8 cellular contexts compared by ENCODE assay signal in genomic region chr7:128343554-128344430, GRCh38. TPM values are rescaled to one million over a fixed set of nuclear protein-coding genes. Genes with fewer than 3 reads are reported as not detected.
A peak's percentile ranks its signal among the peaks of the same experiment; 100 is the strongest.
DNase-seq lines count a peak whose midpoint lies in the region; ATAC-seq and TF ChIP-seq lines count a peak whose summit lies in the region.

TSS of gene RBM28 (minus strand) at chr7:128343908. CDS start at chr7:128343793, 115 bp downstream.

- H3K9me3 ChIP-seq in HAP-1 (no peaks in the 10 kb centered on the region), MG63 (no peaks in the 10 kb centered on the region), SJCRH30 (replicated peaks) (no peaks in the 10 kb centered on the region), neuron (ENCODE audit: low read length) (no peaks in the 10 kb centered on the region)

- in situ Hi-C loops in HAP-1 (cut with MboI; ENCODE audit: low sequenced_read_pairs): no loop called here

- peaks cover 16% of the 10 kb centered on the region for H3K36me3 ChIP-seq in HAP-1 (replicated peaks)
- peaks cover 3% of the 10 kb centered on the region for H3K36me3 ChIP-seq in MG63
- peaks cover 9% of the 10 kb centered on the region for H3K36me3 ChIP-seq in SJCRH30
- H3K36me3 ChIP-seq in neuron (ENCODE audit: insufficient read depth, low read length): peaks cover 10% of the 10 kb centered on the region

- H3K4me1 ChIP-seq in HAP-1: peaks cover 5% of the 10 kb centered on the region
- H3K4me1 ChIP-seq in SJCRH30: peaks cover 4% of the 10 kb centered on the region; the same call in 1 of the 2 replicates
- H3K4me1 ChIP-seq in foreskin keratinocyte: peaks cover 12% of the 10 kb centered on the region
- H3K4me1 ChIP-seq in neuron (ENCODE audit: insufficient read depth, low read length): peaks cover 13% of the 10 kb centered on the region

- H2AFZ ChIP-seq in neuron (ENCODE audit: low read depth, low read length): peak within 1 kb of the TSS; percentile 52

- DNase-seq in GDM1 (lab: John Stamatoyannopoulos, UW): peak; percentile 85
- DNase-seq in HAP-1 (ENCODE audit: low spot score in 2 of 2): peak; percentile 81 to 93
- peak; percentile 82 for DNase-seq in MG63
- peak; percentile 93 to 97 for DNase-seq in SJCRH30
- peak; percentile 75 for DNase-seq in activated gamma-delta T cell treated with anti-CD3 and anti-CD28 coated beads, Interleukin-2, amount 50 U/mL, for 16 hours (ENCODE audit: low read depth)
- DNase-seq in foreskin keratinocyte: peak; percentile 74 to 87
- DNase-seq in stromal cell of bone marrow (ENCODE audit: low read depth): peak; percentile 84

- ATAC-seq in foreskin keratinocyte: peak; percentile 91

- no peaks in the 10 kb centered on the region for H3K27me3 ChIP-seq in HAP-1 (ENCODE audit: low read depth)
- H3K27me3 ChIP-seq in MG63: no peaks in the 10 kb centered on the region
- no peaks in the 10 kb centered on the region for H3K27me3 ChIP-seq in SJCRH30
- peaks cover 15% of the 10 kb centered on the region for H3K27me3 ChIP-seq in foreskin keratinocyte
- no peaks in the 10 kb centered on the region for H3K27me3 ChIP-seq in neuron (ENCODE audit: insufficient read depth, low read length)

- H3K27ac ChIP-seq in SJCRH30 (peak within 1 kb of the TSS; percentile 61), foreskin keratinocyte (peak within 1 kb of the TSS; percentile 85)

- peak within 1 kb of the TSS; percentile 92 for H3K4me3 ChIP-seq in HAP-1
- peak within 1 kb of the TSS; percentile 73 for H3K4me3 ChIP-seq in MG63
- peak within 1 kb of the TSS; percentile 68 for H3K4me3 ChIP-seq in SJCRH30
- peak within 1 kb of the TSS; percentile 95 for H3K4me3 ChIP-seq in neuron (ENCODE audit: low read length)

- TF ChIP-seq CTCF in foreskin keratinocyte (conservative IDR thresholded peaks at IDR 0.05): peak; percentile 16

RNA-seq across cellular contexts. Expression of gene RBM28, which starts in this region (rescaled TPM):
- 10.0 and 13.2 TPM in 2 replicates for total RNA-seq in MG63 (2014; rRNA removed; shearing (Covaris generic); ENCODE audit: low replicate concordance)
- total RNA-seq in SJCRH30 (2014; rRNA removed; shearing (Covaris generic)): 37.0 and 49.7 TPM in 2 replicates
- 30.8 and 44.4 TPM in 2 replicates for total RNA-seq in foreskin keratinocyte
- 21.7 and 25.7 TPM in 2 replicates for polyA plus RNA-seq in foreskin keratinocyte

Comparison
In these comparisons a context has a peak if more than half of its experiments do, and no peak if none do; other contexts are left out.
1. Peak in every context shown above with its lines: DNase-seq, ATAC-seq, H3K4me3 ChIP-seq and H3K27ac ChIP-seq.